2 cellular contexts compared by ENCODE assay signal in genomic region chr1:23555949-23556640, GRCh38.
TF ChIP-seq lines count a peak whose summit lies in the region.

No MANE protein-coding gene starts in this region.

TF ChIP-seq in K562, 482 proteins besides CTCF, POLR2A, EP300 and RAD21 (continues in another document):
- 0 out of 2 replicates have a peak, but pooled peaks have one; percentile 34 for TF ChIP-seq NFRKB (IDR thresholded peaks at IDR 0.05; ENCODE audit: low read depth)
- TF ChIP-seq SMAD2 (IDR thresholded peaks at IDR 0.05; ENCODE audit: low read depth, low read length): no peak
- TF ChIP-seq STAT6 (CRISPR knock-in tag; IDR thresholded peaks at IDR 0.05): no peak
- no peak for TF ChIP-seq MTA1 (IDR thresholded peaks at IDR 0.05; ENCODE audit: borderline replicate concordance)
- no peak for TF ChIP-seq MIER1 (IDR thresholded peaks at IDR 0.05; ENCODE audit: low read depth)
- TF ChIP-seq ZBTB2 (IDR thresholded peaks at IDR 0.05): no peak
- TF ChIP-seq SUPT5H (IDR thresholded peaks at IDR 0.05): no peak
- no peak for TF ChIP-seq MLLT1 (IDR thresholded peaks at IDR 0.05)
- TF ChIP-seq AFF1 (IDR thresholded peaks at IDR 0.05; ENCODE audit: low read depth in 1 of 2, partially characterized antibody in 2 of 2): no peak
- TF ChIP-seq SIN3B (IDR thresholded peaks at IDR 0.05; ENCODE audit: low read depth): no peak
- TF ChIP-seq KAT8 (IDR thresholded peaks at IDR 0.05; ENCODE audit: low read depth): no peak
- TF ChIP-seq PHTF2 (CRISPR knock-in tag; IDR thresholded peaks at IDR 0.05): no peak
- TF ChIP-seq HCFC1 (IDR thresholded peaks at IDR 0.05; ENCODE audit: low read depth, low read length): no peak
- peak; percentile 43 for TF ChIP-seq MEIS2 (IDR thresholded peaks at IDR 0.05; ENCODE audit: partially characterized antibody)
- TF ChIP-seq C11orf30 (IDR thresholded peaks at IDR 0.05; ENCODE audit: low read depth): no peak
- no peak for TF ChIP-seq STAT5B (CRISPR knock-in tag; IDR thresholded peaks at IDR 0.05)

TF ChIP-seq in liver, 16 proteins besides CTCF, POLR2A, EP300 and RAD21:
- no peak for TF ChIP-seq TAF1 (conservative IDR thresholded peaks at IDR 0.05)
- peak; percentile 91 for TF ChIP-seq REST (IDR thresholded peaks at IDR 0.05)
- TF ChIP-seq ATF3 (IDR thresholded peaks at IDR 0.05): no peak
- TF ChIP-seq SP1 (IDR thresholded peaks at IDR 0.05): no peak
